ENCODE assay signal across 12 cellular contexts in genomic region chr11:3832816-3833215, GRCh38. TPM values are rescaled to one million over a fixed set of nuclear protein-coding genes. Genes with fewer than 3 reads are reported as not detected.
DNase-seq lines count a peak whose midpoint lies in the region; TF ChIP-seq lines count a peak whose summit lies in the region.
"Had no signal": no experiment of that assay in that cellular context is flagged by ENCODE, and none has a peak within 500 bp of the region (broad histone marks: within the 10 kb centered on the region; RNA-seq: fewer than 3 reads in every experiment).

No MANE protein-coding gene starts in this region.

- H3K9me3 ChIP-seq in Loucy (ENCODE audit: insufficient read depth, low read depth, low read length): no peaks in the 10 kb centered on the region
- H3K9me3 ChIP-seq in spleen: no peaks in the 10 kb centered on the region
- H3K9me3 ChIP-seq in colonic mucosa: no peaks in the 10 kb centered on the region

- H3K9ac ChIP-seq in Loucy (ENCODE audit: low read depth, low read length, poor library complexity, severe bottlenecking): peak overlapping the region; percentile 92
- no peak overlapping the region for H3K9ac ChIP-seq in colonic mucosa (ENCODE audit: low read depth in 2 of 2, low read length in 2 of 2)

- H3K4me1 ChIP-seq in Loucy (ENCODE audit: insufficient read depth, low read length, poor library complexity, severe bottlenecking): peaks cover 69% of the 10 kb centered on the region
- H3K4me1 ChIP-seq in spleen: peaks cover 66 to 98% (median 89%) of the 10 kb centered on the region in 6 donors
- peaks cover 16% of the 10 kb centered on the region for H3K4me1 ChIP-seq in colonic mucosa

- H3K9me3 Mint-ChIP-seq in T-helper 1 cell treated with Interleukin-12 subunit alpha and Interleukin-12 subunit beta and Interleukin-4 antibody, amounts not matched to agents 30 μg/mL and 1 μg/mL, for 36 hours: no peaks in the 10 kb centered on the region

- no peaks in the 10 kb centered on the region for H3K27me3 Mint-ChIP-seq in T-helper 1 cell treated with Interleukin-12 subunit alpha and Interleukin-12 subunit beta and Interleukin-4 antibody, amounts not matched to agents 30 μg/mL and 1 μg/mL, for 36 hours (ENCODE audit: low read depth)

- H3K4me1 Mint-ChIP-seq in T-helper 1 cell treated with Interleukin-12 subunit alpha and Interleukin-12 subunit beta and Interleukin-4 antibody, amounts not matched to agents 30 μg/mL and 1 μg/mL, for 36 hours (ENCODE audit: low read depth): peaks cover 64% of the 10 kb centered on the region

- H3K27ac ChIP-seq in caudate nucleus (ENCODE audit: low read depth, low read length) (peak overlapping the region; percentile 53), spleen (peak overlapping the region in 7 of 8 donors; percentile 65 to 100 (median 98)), colonic mucosa (no peak overlapping the region)

- intact Hi-C loops in spleen (cut with DNase I; ENCODE audit: low total_unique reads): no loop called here
- intact Hi-C loops in colonic mucosa (cut with DNase I): no loop called here

- no peak for TF ChIP-seq CTCF in Loucy (conservative IDR thresholded peaks at IDR 0.05; ENCODE audit: low read length)
- TF ChIP-seq CTCF in spleen (IDR thresholded peaks at IDR 0.05 in 8 of 11, conservative IDR thresholded peaks at IDR 0.05 in 3 of 11): no peak
- no peak for TF ChIP-seq CTCF in colonic mucosa (IDR thresholded peaks at IDR 0.05)

- no peak for TF ChIP-seq POLR2A in spleen (IDR thresholded peaks at IDR 0.05)

- no peak overlapping the region for H2AFZ ChIP-seq in Loucy (ENCODE audit: low read length)

- peaks cover 46% of the 10 kb centered on the region for H3K36me3 Mint-ChIP-seq in T-helper 1 cell treated with Interleukin-12 subunit alpha and Interleukin-12 subunit beta and Interleukin-4 antibody, amounts not matched to agents 30 μg/mL and 1 μg/mL, for 36 hours (ENCODE audit: low read depth)

- H3K36me3 ChIP-seq in Loucy (ENCODE audit: insufficient read depth, low read length) (peaks cover 16% of the 10 kb centered on the region; the same call in 1 of the 2 replicates), spleen (peaks cover 0 to 80% (median 21%) of the 10 kb centered on the region in 6 donors), colonic mucosa (no peaks in the 10 kb centered on the region)

- no peak overlapping the region for H3K4me3 Mint-ChIP-seq in T-helper 1 cell treated with Interleukin-12 subunit alpha and Interleukin-12 subunit beta and Interleukin-4 antibody, amounts not matched to agents 30 μg/mL and 1 μg/mL, for 36 hours

- WGBS in spleen, 5 donors: 83 to 96% (median 91%) methylated on average over 2 of the region's 2 CpGs

- peak overlapping the region; percentile 92 for H3K4me2 ChIP-seq in Loucy (ENCODE audit: low read depth, low read length, poor library complexity, severe bottlenecking)

- H3K27me3 ChIP-seq in Loucy (ENCODE audit: insufficient read depth, low read length, poor library complexity, severe bottlenecking) (no peaks in the 10 kb centered on the region), spleen (replicated peaks in 1 of 7) (no peaks in the 10 kb centered on the region), colonic mucosa (no peaks in the 10 kb centered on the region)

- H3F3A ChIP-seq in Loucy (ENCODE audit: low read depth): no peaks in the 10 kb centered on the region

- peaks cover 90% of the 10 kb centered on the region for H3K79me2 ChIP-seq in Loucy (ENCODE audit: insufficient read depth, low read length)

- H3K27ac Mint-ChIP-seq in T-helper 1 cell treated with Interleukin-12 subunit alpha and Interleukin-12 subunit beta and Interleukin-4 antibody, amounts not matched to agents 30 μg/mL and 1 μg/mL, for 36 hours: peak overlapping the region; percentile 52

- H3K9me2 ChIP-seq in Loucy (replicated peaks; ENCODE audit: low read depth, low read length): no peaks in the 10 kb centered on the region

- H4K20me1 ChIP-seq in Loucy (ENCODE audit: insufficient read depth, low read length, poor library complexity, severe bottlenecking): peaks cover 72% of the 10 kb centered on the region

- H3K4me3 ChIP-seq in Loucy (ENCODE audit: low read length, poor library complexity, severe bottlenecking) (no peak overlapping the region), spleen (peak overlapping the region in 1 of 8 donors; percentile 35), colonic mucosa (no peak overlapping the region)

- no peak for DNase-seq in T-helper 1 cell
- no peak for DNase-seq in caudate nucleus (lab: John Stamatoyannopoulos, UW)
- peak; percentile 59 for DNase-seq in spleen
- no peak for DNase-seq in NCI-H2171 (lab: John Stamatoyannopoulos, UW)
- no peak for DNase-seq in colonic mucosa
- DNase-seq in amniotic stem cell (lab: John Stamatoyannopoulos, UW): no peak
- DNase-seq: NCI-H1417; NCI-H446; occipital lobe; stimulated activated naive CD4-positive, alpha-beta T cell had no signal

RNA-seq across cellular contexts. Expression of gene RHOG, which starts 7.9 kb away (rescaled TPM):
- total RNA-seq in spleen (100 to 1,000 TPM; 144 to 256 (median 155) TPM), colonic mucosa (10 to 100 TPM; 59.8 to 63.3 TPM)
- polyA plus RNA-seq in spleen: 100 to 1,000 TPM; 102 to 142 (median 107) TPM

RNA-seq across cellular contexts. Expression of gene STIM1, which starts 22.6 kb away (rescaled TPM):
- total RNA-seq in spleen (10 to 100 TPM; 55.4 to 85.2 (median 65.0) TPM), colonic mucosa (10 to 100 TPM; 39.1 to 56.8 TPM)
- polyA plus RNA-seq in spleen: 10 to 100 TPM; 13.0 to 22.5 (median 16.3) TPM

RNA-seq across cellular contexts. Expression of gene PGAP2, which starts 24.5 kb away (rescaled TPM):
- total RNA-seq in spleen (10 to 100 TPM; 10.7 to 22.2 (median 13.3) TPM), colonic mucosa (10 to 100 TPM; 21.6 to 29.6 TPM)
- 10 to 100 TPM; 14.9 to 19.7 (median 15.1) TPM for polyA plus RNA-seq in spleen

RNA-seq across cellular contexts. Expression of gene NUP98, which starts 35.5 kb away (rescaled TPM):
- 100 to 1,000 TPM in 3 of 7 donors, 10 to 100 TPM in 4; 71.2 to 171 (median 99.7) TPM for total RNA-seq in spleen
- polyA plus RNA-seq in spleen: 10 to 100 TPM; 12.6 to 21.4 (median 16.9) TPM
- total RNA-seq in colonic mucosa: 10 to 100 TPM; 59.2 to 76.7 TPM
